In genomic region chr17:27904534-27904933, GRCh38 we compare ENCODE assay signal across 31 cellular contexts.
"Had no signal": no experiment of that assay in that cellular context is flagged by ENCODE, and none has a peak within 500 bp of the region (broad histone marks: within the 10 kb centered on the region; RNA-seq: fewer than 3 reads in every experiment).

No MANE protein-coding gene starts in this region.

- H3K9me3 ChIP-seq: ascending aorta, breast epithelium had no signal

- DNase-seq: activated CD4-positive, alpha-beta memory T cell treated with anti-CD3 and anti-CD28 coated beads, Interleukin-2, amount 10 ng/mL, durations not matched to agents 7 days and 5 days; activated CD4-positive, alpha-beta T cell treated with anti-CD3 and anti-CD28 coated beads for 1 hour; activated CD4-positive, alpha-beta T cell treated with anti-CD3 and anti-CD28 coated beads for 36 hours; activated CD4-positive, alpha-beta T cell treated with anti-CD3 and anti-CD28 coated beads for 48 hours; activated CD4-positive, alpha-beta T cell treated with anti-CD3 and anti-CD28 coated beads, Interleukin-2, amount 10 ng/mL, durations not matched to agents 7 days and 5 days; activated CD4-positive, alpha-beta T cell treated with anti-CD3 and anti-CD28 coated beads, Interleukin-2, amount 50 U/mL, for 48 hours; activated CD4-positive, CD25-positive, alpha-beta regulatory T cell; activated CD8-positive, alpha-beta memory T cell treated with anti-CD3 and anti-CD28 coated beads for 24 hours; activated CD8-positive, alpha-beta memory T cell treated with anti-CD3 and anti-CD28 coated beads, Interleukin-2, amount 10 ng/mL, durations not matched to agents 7 days and 5 days; activated CD8-positive, alpha-beta memory T cell treated with anti-CD3 and anti-CD28 coated beads, Interleukin-2, amount 50 U/mL, for 48 hours; activated CD8-positive, alpha-beta T cell treated with anti-CD3 and anti-CD28 coated beads, Interleukin-2, amount 10 ng/mL, durations not matched to agents 7 days and 5 days; activated effector memory CD4-positive, alpha-beta T cell treated with Interleukin-2 at 50 U/mL for 16 hours; activated gamma-delta T cell; activated naive CD4-positive, alpha-beta T cell treated with anti-CD3 and anti-CD28 coated beads, Interleukin-2, amount 10 ng/mL, durations not matched to agents 7 days and 5 days; activated naive CD4-positive, alpha-beta T cell treated with Interleukin-2 at 50 U/mL for 16 hours; activated naive CD8-positive, alpha-beta T cell treated with anti-CD3 and anti-CD28 coated beads, Interleukin-2, amount 10 ng/mL, durations not matched to agents 7 days and 5 days; activated naive CD8-positive, alpha-beta T cell treated with anti-CD3 and anti-CD28 coated beads, Interleukin-2, amount 50 U/mL, for 24 hours; activated T-cell treated with anti-CD3 and anti-CD28 coated beads, Interleukin-2, amount 50 U/mL, for 24 hours; activated T-cell treated with anti-CD3 and anti-CD28 coated beads, Interleukin-2, amount 50 U/mL, for 48 hours; amygdala; anterior cingulate cortex; brain microvascular endothelial cell; central memory CD4-positive, alpha-beta T cell; T-helper 1 cell; T-helper 2 cell; T-helper 9 cell had no signal

- H3K4me1 ChIP-seq: ascending aorta, breast epithelium had no signal

- H3K27me3 ChIP-seq: ascending aorta, brain microvascular endothelial cell, breast epithelium had no signal

- H3K27ac ChIP-seq: ascending aorta, brain microvascular endothelial cell, breast epithelium, VCaP had no signal

- H3K4me3 ChIP-seq: ascending aorta, breast epithelium had no signal

- H3K36me3 ChIP-seq: ascending aorta, brain microvascular endothelial cell, breast epithelium had no signal

- ATAC-seq: activated CD4-positive, alpha-beta T cell treated with anti-CD3 and anti-CD28 coated beads for 36 hours; activated CD4-positive, CD25-positive, alpha-beta regulatory T cell treated with anti-CD3 and anti-CD28 coated beads, Interleukin-2, amount 50 U/mL, for 24 hours; activated CD8-positive, alpha-beta memory T cell treated with anti-CD3 and anti-CD28 coated beads, Interleukin-2, amount 10 ng/mL, durations not matched to agents 7 days and 5 days; activated CD8-positive, alpha-beta T cell treated with anti-CD3 and anti-CD28 coated beads, Interleukin-2, amount 10 ng/mL, durations not matched to agents 7 days and 5 days; activated naive CD8-positive, alpha-beta T cell treated with anti-CD3 and anti-CD28 coated beads, Interleukin-2, amount 50 U/mL, for 24 hours; WTC11 had no signal
